ENCODE assay signal across 13 cellular contexts in the genomic region with DNA sequence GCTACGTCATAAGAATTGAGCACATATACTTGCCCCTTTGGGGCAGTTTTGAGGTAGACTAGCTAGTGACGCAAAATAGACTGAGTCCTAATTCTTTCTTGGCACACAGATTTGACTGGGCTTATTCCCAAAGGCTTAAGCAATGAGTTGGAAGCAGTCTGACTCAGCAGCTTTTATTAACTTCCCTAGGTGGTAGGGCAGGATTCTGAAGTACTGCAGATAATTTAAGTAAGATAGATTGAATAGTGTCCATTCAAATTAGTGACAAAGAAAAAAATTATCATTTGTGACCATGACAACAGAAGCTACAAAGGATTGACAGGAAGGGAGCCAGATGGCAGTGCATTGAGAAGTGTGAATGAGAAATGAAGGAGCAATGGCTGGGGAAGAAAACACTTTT.
DNase-seq lines count a peak whose midpoint lies in the region; ATAC-seq, FAIRE-seq and TF ChIP-seq lines count a peak whose summit lies in the region.
"Had no signal": no experiment of that assay in that cellular context is flagged by ENCODE, and none has a peak within 500 bp of the region (broad histone marks: within the 10 kb centered on the region; RNA-seq: fewer than 3 reads in every experiment).

No MANE protein-coding gene starts in this region.

- peaks cover 3% of the 10 kb centered on the region; the same call in 1 of the 2 replicates for H3K4me1 ChIP-seq in GM23338 (ENCODE audit: insufficient read depth)
- no peaks in the 10 kb centered on the region for H3K4me1 ChIP-seq in astrocyte (ENCODE audit: insufficient read depth, low read length)
- no peaks in the 10 kb centered on the region for H3K4me1 ChIP-seq in small intestine (ENCODE audit: control insufficient read depth in 2 of 2, insufficient read depth in 1 of 2, low read depth in 1 of 2, low read length in 1 of 2)

- H3K4me1 Mint-ChIP-seq in GM23338 (peaks cover 8% of the 10 kb centered on the region), astrocyte (ENCODE audit: low read depth, unreplicated experiment) (no peaks in the 10 kb centered on the region), CD14-positive monocyte (no peaks in the 10 kb centered on the region)
- no peaks in the 10 kb centered on the region for H3K4me1 Mint-ChIP-seq in activated T-cell treated with anti-CD3 and anti-CD28 coated beads, Interleukin-2, amount 50 U/mL, for 72 hours (ENCODE audit: low read depth)
- H3K4me1 Mint-ChIP-seq: activated T-helper 17 cell treated with anti-CD3 and anti-CD28 coated beads, Interleukin-2, amount 50 U/mL, for 72 hours had no signal

- H3K9me3 Mint-ChIP-seq in GM23338 (no peaks in the 10 kb centered on the region), astrocyte (ENCODE audit: unreplicated experiment) (no peaks in the 10 kb centered on the region), CD14-positive monocyte (peaks cover 0 to 6% (median 3%) of the 10 kb centered on the region in 7 donors)
- H3K9me3 Mint-ChIP-seq in activated T-cell treated with anti-CD3 and anti-CD28 coated beads, Interleukin-2, amount 50 U/mL, for 72 hours: peaks cover 11 to 19% of the 10 kb centered on the region in 2 donors

- peak overlapping the region; percentile 81; the same call in 1 of the 2 replicates for H2AFZ ChIP-seq in GM23338
- H2AFZ ChIP-seq in astrocyte (ENCODE audit: low read depth, low read length): no peak overlapping the region

- H3K27ac Mint-ChIP-seq in GM23338 (peak overlapping the region; percentile 66; the same call in 1 of the 2 replicates), astrocyte (ENCODE audit: unreplicated experiment) (no peak overlapping the region), CD14-positive monocyte (no peak overlapping the region)
- H3K27ac Mint-ChIP-seq in activated T-cell treated with anti-CD3 and anti-CD28 coated beads, Interleukin-2, amount 50 U/mL, for 72 hours: no peak overlapping the region
- H3K27ac Mint-ChIP-seq: activated T-helper 17 cell treated with anti-CD3 and anti-CD28 coated beads, Interleukin-2, amount 50 U/mL, for 72 hours; T-helper 2 cell treated with Interferon-gamma antibody and Interleukin-4, amounts not matched to agents 5 μg/mL and 100 μg/mL, for 36 hours had no signal

- 42 to 66% (median 44%) methylated on average over 2 of the region's 2 CpGs for WGBS in small intestine, 3 donors

- H3K36me3 ChIP-seq in GM23338 (ENCODE audit: insufficient read depth) (no peaks in the 10 kb centered on the region), astrocyte (ENCODE audit: insufficient read depth, low read length) (no peaks in the 10 kb centered on the region), small intestine (ENCODE audit: control insufficient read depth in 2 of 2, insufficient read depth in 2 of 2, low read length in 2 of 2) (no peaks in the 10 kb centered on the region)
- H3K36me3 ChIP-seq: neutrophil, suprapubic skin had no signal

- intact Hi-C loops in CD14-positive monocyte (cut with micrococcal nuclease): no loop called here

- H3K27me3 ChIP-seq in GM23338 (ENCODE audit: insufficient read depth) (no peaks in the 10 kb centered on the region), astrocyte (ENCODE audit: insufficient read depth, low read length) (no peaks in the 10 kb centered on the region), small intestine (ENCODE audit: control insufficient read depth in 2 of 2, insufficient read depth in 2 of 2, low read length in 2 of 2) (no peaks in the 10 kb centered on the region)
- H3K27me3 ChIP-seq: neutrophil, suprapubic skin had no signal

- no peak for ATAC-seq in GM23338
- ATAC-seq in left lobe of liver: peak; percentile 99
- no peak for ATAC-seq in activated T-cell treated with anti-CD3 and anti-CD28 coated beads, Interleukin-2, amount 50 U/mL, for 72 hours (replicated peaks in 1 of 2)
- ATAC-seq: activated T-helper 17 cell treated with anti-CD3 and anti-CD28 coated beads, Interleukin-2, amount 50 U/mL, for 72 hours had no signal

- H3K9ac ChIP-seq in astrocyte (ENCODE audit: low read length): no peak overlapping the region

- H3K4me3 ChIP-seq in GM23338: no peak overlapping the region
- no peak overlapping the region for H3K4me3 ChIP-seq in astrocyte (ENCODE audit: insufficient read depth, low read depth, low read length)
- no peak overlapping the region for H3K4me3 ChIP-seq in small intestine (ENCODE audit: low read depth in 1 of 2, low read length in 2 of 2)
- H3K4me3 ChIP-seq: lung, suprapubic skin had no signal

- H3K9me2 ChIP-seq in GM23338 (ENCODE audit: insufficient read depth): peaks cover 15% of the 10 kb centered on the region; the same call in 1 of the 2 replicates

- H3K79me2 ChIP-seq in GM23338 (replicated peaks; ENCODE audit: insufficient read depth) (no peaks in the 10 kb centered on the region), astrocyte (ENCODE audit: insufficient read depth, low read length) (no peaks in the 10 kb centered on the region)

- no peaks in the 10 kb centered on the region for H4K20me1 ChIP-seq in GM23338 (replicated peaks; ENCODE audit: insufficient read depth)
- no peaks in the 10 kb centered on the region for H4K20me1 ChIP-seq in astrocyte (ENCODE audit: insufficient read depth, low read length)

- H3K9me3 ChIP-seq in astrocyte (ENCODE audit: insufficient read depth, low read depth, low read length) (no peaks in the 10 kb centered on the region), small intestine (ENCODE audit: control insufficient read depth, low read depth) (no peaks in the 10 kb centered on the region)
- H3K9me3 ChIP-seq: neutrophil, suprapubic skin had no signal

- no peak for DNase-seq in GM23338 (ENCODE audit: low spot score)
- DNase-seq in NCI-H146 (lab: John Stamatoyannopoulos, UW): peak; percentile 55
- peak; percentile 4 for DNase-seq in astrocyte (ENCODE audit: low read depth)
- DNase-seq in left lobe of liver (ENCODE audit: low spot score): no peak
- no peak for DNase-seq in small intestine
- no peak for DNase-seq in CD14-positive monocyte (ENCODE audit: low spot score)
- DNase-seq in activated T-cell treated with anti-CD3 and anti-CD28 coated beads, Interleukin-2, amount 50 U/mL, for 72 hours: no peak
- DNase-seq in kidney tubule cell (ENCODE audit: low spot score): no peak

- H3K4me3 Mint-ChIP-seq in GM23338: no peak overlapping the region
- no peak overlapping the region for H3K4me3 Mint-ChIP-seq in astrocyte (ENCODE audit: unreplicated experiment)
- H3K4me3 Mint-ChIP-seq in CD14-positive monocyte: no peak overlapping the region
- no peak overlapping the region for H3K4me3 Mint-ChIP-seq in activated T-cell treated with anti-CD3 and anti-CD28 coated beads, Interleukin-2, amount 50 U/mL, for 72 hours
- H3K4me3 Mint-ChIP-seq: activated T-helper 17 cell treated with anti-CD3 and anti-CD28 coated beads, Interleukin-2, amount 50 U/mL, for 72 hours; T-helper 2 cell treated with Interferon-gamma antibody and Interleukin-4, amounts not matched to agents 5 μg/mL and 100 μg/mL, for 36 hours had no signal

- no peaks in the 10 kb centered on the region for H3F3A ChIP-seq in GM23338 (replicated peaks; ENCODE audit: low read depth)

- H3K36me3 Mint-ChIP-seq in GM23338 (ENCODE audit: low read depth) (no peaks in the 10 kb centered on the region), astrocyte (ENCODE audit: low read depth, unreplicated experiment) (no peaks in the 10 kb centered on the region), CD14-positive monocyte (no peaks in the 10 kb centered on the region)
- peaks cover 0 to 3% of the 10 kb centered on the region in 2 donors for H3K36me3 Mint-ChIP-seq in activated T-cell treated with anti-CD3 and anti-CD28 coated beads, Interleukin-2, amount 50 U/mL, for 72 hours (ENCODE audit: insufficient read depth in 2 of 2)

- no peak overlapping the region for H3K27ac ChIP-seq in GM23338 (ENCODE audit: low read depth)
- no peak overlapping the region for H3K27ac ChIP-seq in astrocyte (ENCODE audit: low read depth, low read length)
- no peak overlapping the region for H3K27ac ChIP-seq in small intestine (ENCODE audit: low read depth in 1 of 2, low read length in 1 of 2)
- H3K27ac ChIP-seq: neutrophil, suprapubic skin had no signal

- H3K27me3 Mint-ChIP-seq in GM23338 (ENCODE audit: insufficient read depth, low read depth, poor library complexity) (no peaks in the 10 kb centered on the region), astrocyte (ENCODE audit: low read depth, unreplicated experiment) (no peaks in the 10 kb centered on the region), CD14-positive monocyte (ENCODE audit: low read depth in 3 of 3) (peaks cover 0 to 2% (median 0%) of the 10 kb centered on the region in 3 donors)
- H3K27me3 Mint-ChIP-seq in activated T-cell treated with anti-CD3 and anti-CD28 coated beads, Interleukin-2, amount 50 U/mL, for 72 hours (ENCODE audit: low read depth): no peaks in the 10 kb centered on the region
- H3K27me3 Mint-ChIP-seq: activated T-helper 17 cell treated with anti-CD3 and anti-CD28 coated beads, Interleukin-2, amount 50 U/mL, for 72 hours had no signal

- H3K4me2 ChIP-seq in GM23338: no peak overlapping the region
- no peak overlapping the region for H3K4me2 ChIP-seq in astrocyte (ENCODE audit: low read length)

- FAIRE-seq in astrocyte (lab: Jason Lieb, UNC) (no peak), small intestine (lab: Jason Lieb, UNC) (no peak)

- TF ChIP-seq CTCF in GM23338 (conservative IDR thresholded peaks at IDR 0.05; ENCODE audit: low read depth in 2 of 2) (no peak), astrocyte (IDR thresholded peaks at IDR 0.05; ENCODE audit: insufficient read depth, low read depth, low read length) (no peak), CD14-positive monocyte (IDR thresholded peaks at IDR 0.05) (no peak)

TF ChIP-seq in GM23338, 12 proteins besides CTCF, POLR2A, EP300 and RAD21 (continues in another document):
- TF ChIP-seq EZH2phosphoT487 (IDR thresholded peaks at IDR 0.05; ENCODE audit: unreplicated experiment): no peak
- no peak for TF ChIP-seq ZNF114 (CRISPR knock-in tag; IDR thresholded peaks at IDR 0.05)
- TF ChIP-seq NANOG (IDR thresholded peaks at IDR 0.05; ENCODE audit: borderline replicate concordance): no peak
- TF ChIP-seq ZNF331 (CRISPR knock-in tag; IDR thresholded peaks at IDR 0.05; ENCODE audit: low read depth): no peak
- TF ChIP-seq, protein P1, sequence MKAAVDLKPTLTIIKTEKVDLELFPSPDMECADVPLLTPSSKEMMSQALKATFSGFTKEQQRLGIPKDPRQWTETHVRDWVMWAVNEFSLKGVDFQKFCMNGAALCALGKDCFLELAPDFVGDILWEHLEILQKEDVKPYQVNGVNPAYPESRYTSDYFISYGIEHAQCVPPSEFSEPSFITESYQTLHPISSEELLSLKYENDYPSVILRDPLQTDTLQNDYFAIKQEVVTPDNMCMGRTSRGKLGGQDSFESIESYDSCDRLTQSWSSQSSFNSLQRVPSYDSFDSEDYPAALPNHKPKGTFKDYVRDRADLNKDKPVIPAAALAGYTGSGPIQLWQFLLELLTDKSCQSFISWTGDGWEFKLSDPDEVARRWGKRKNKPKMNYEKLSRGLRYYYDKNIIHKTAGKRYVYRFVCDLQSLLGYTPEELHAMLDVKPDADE (IDR thresholded peaks at IDR 0.05): no peak

Comparison
In these comparisons a context has a peak if more than half of its experiments do, and no peak if none do; other contexts are left out.
1. DNase-seq: peak in NCI-H146 (single experiment) and astrocyte (single experiment); none in GM23338 (single experiment), left lobe of liver (single experiment), small intestine (single experiment), CD14-positive monocyte (single experiment), activated T-cell treated with anti-CD3 and anti-CD28 coated beads, Interleukin-2, amount 50 U/mL, for 72 hours (0 of 2) and kidney tubule cell (single experiment).